In genomic region chr20:51958099-51958498, GRCh38 we compare ENCODE assay signal across 2 cellular contexts.
TF ChIP-seq lines count a peak whose summit lies in the region.

No MANE protein-coding gene starts in this region.

TF ChIP-seq in GM23338, 12 proteins besides CTCF, POLR2A, EP300 and RAD21:
- TF ChIP-seq ZNF114 (CRISPR knock-in tag; IDR thresholded peaks at IDR 0.05) (no peak), CREB1 (CRISPR knock-in tag; IDR thresholded peaks at IDR 0.05; ENCODE audit: low read depth) (no peak), REST (IDR thresholded peaks at IDR 0.05; ENCODE audit: unreplicated experiment) (no peak), EZH2 (IDR thresholded peaks at IDR 0.05; ENCODE audit: low read depth, unreplicated experiment) (no peak), POLR2AphosphoS5 (IDR thresholded peaks at IDR 0.05; ENCODE audit: low read depth) (no peak), STAT1 (IDR thresholded peaks at IDR 0.05; ENCODE audit: unreplicated experiment) (no peak), ETS1 (IDR thresholded peaks at IDR 0.05) (no peak), ZNF462 (CRISPR knock-in tag; IDR thresholded peaks at IDR 0.05) (no peak), JUNB (IDR thresholded peaks at IDR 0.05; ENCODE audit: unreplicated experiment) (no peak), ZNF331 (CRISPR knock-in tag; IDR thresholded peaks at IDR 0.05; ENCODE audit: low read depth) (no peak), NANOG (IDR thresholded peaks at IDR 0.05; ENCODE audit: borderline replicate concordance) (no peak), EZH2phosphoT487 (IDR thresholded peaks at IDR 0.05; ENCODE audit: unreplicated experiment) (no peak)

TF ChIP-seq in H1, 55 proteins besides CTCF, POLR2A, EP300 and RAD21:
- TF ChIP-seq JUN (IDR thresholded peaks at IDR 0.05; ENCODE audit: low read depth, low read length) (no peak), CEBPB (IDR thresholded peaks at IDR 0.05; ENCODE audit: low read depth, low read length) (peak; percentile 81)
